ENCODE assay signal across 8 cellular contexts in the genomic region with DNA sequence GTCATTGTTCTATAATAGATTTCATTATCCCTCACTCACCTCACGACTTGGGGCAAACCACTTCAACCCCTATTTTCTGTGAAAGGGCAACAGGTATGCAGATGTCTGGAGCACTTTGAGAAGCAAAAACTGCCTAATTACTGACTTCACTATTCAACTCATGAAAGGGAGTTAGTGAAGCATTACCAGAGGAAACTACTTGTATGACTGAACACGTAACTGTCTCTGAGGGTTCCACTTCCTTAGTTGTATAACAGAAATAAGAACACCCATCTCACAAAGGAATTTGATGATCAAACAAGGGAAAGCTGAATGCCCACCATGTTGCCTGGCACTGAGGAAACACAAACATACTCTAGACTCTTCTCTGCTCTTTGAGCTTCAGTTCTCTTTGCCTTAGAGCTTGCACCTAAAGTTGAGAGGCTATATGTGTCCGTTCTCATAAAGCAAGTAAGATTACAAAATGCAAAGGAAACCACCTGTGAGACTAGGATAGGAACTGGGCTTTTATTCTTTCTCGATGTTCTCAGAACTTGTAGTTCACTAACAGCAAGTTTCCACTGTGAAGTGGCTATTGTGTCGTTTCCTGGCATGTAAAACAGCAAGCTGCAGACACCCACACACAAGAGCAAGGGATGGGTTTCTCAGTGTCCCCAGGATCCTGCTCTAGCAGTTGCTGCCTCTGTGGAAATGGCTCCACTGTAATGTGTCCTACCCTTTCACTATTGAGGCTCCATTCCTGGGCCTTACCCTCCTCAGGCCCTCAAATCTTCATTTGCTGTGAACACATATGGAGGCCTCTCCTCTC. TPM values are rescaled to one million over a fixed set of nuclear protein-coding genes. Genes with fewer than 3 reads are reported as not detected.
DNase-seq lines count a peak whose midpoint lies in the region; ATAC-seq and TF ChIP-seq lines count a peak whose summit lies in the region.

No MANE protein-coding gene starts in this region.

- H3K27me3 Mint-ChIP-seq in CD4-positive, alpha-beta memory T cell, result no peaks in the 10 kb centered on the region
- peaks cover 3% of the 10 kb centered on the region for H3K27me3 Mint-ChIP-seq in nephron (ENCODE audit: low read depth)

- CTCF ChIA-PET in CD4-positive, alpha-beta memory T cell (lab: Charles Lee; ENCODE audit: partially characterized antibody), result interaction anchor here (0.6 to 3.2 kb wide), 6 partner anchors 18 to 238 kb away, joined by 3 to 13 read pairs (median 4); no protein-coding TSS in a partner anchor

- intact Hi-C loops in CD4-positive, alpha-beta memory T cell (cut with micrococcal nuclease), result loop anchor here (5.0 to 10.0 kb wide), 2 partner anchors 45 to 998 kb away; no protein-coding TSS in a partner anchor
- intact Hi-C loops in ascending aorta (cut with DNase I), result loop anchor here (10.0 kb wide), 1 partner anchor 998 kb away; no protein-coding TSS in a partner anchor

- peaks cover 52 to 89% (median 63%) of the 10 kb centered on the region in 4 donors for H3K4me1 Mint-ChIP-seq in CD4-positive, alpha-beta memory T cell
- peaks cover 41% of the 10 kb centered on the region for H3K4me1 Mint-ChIP-seq in nephron

- no peaks in the 10 kb centered on the region for H3K9me3 ChIP-seq in CD4-positive, alpha-beta memory T cell (ENCODE audit: control insufficient read depth in 1 of 2, low read length in 2 of 2)
- no peaks in the 10 kb centered on the region for H3K9me3 ChIP-seq in ascending aorta

- peaks cover 0 to 2% (median 0%) of the 10 kb centered on the region in 8 donors for H3K9me3 Mint-ChIP-seq in CD4-positive, alpha-beta memory T cell
- H3K9me3 Mint-ChIP-seq in nephron, result no peaks in the 10 kb centered on the region

- H3K27ac ChIP-seq in CD4-positive, alpha-beta memory T cell (ENCODE audit: low read depth, low read length), result peak overlapping the region; percentile 92
- peak overlapping the region in 1 of 2 donors; percentile 15 for H3K27ac ChIP-seq in ascending aorta

- H3K27me3 ChIP-seq in CD4-positive, alpha-beta memory T cell (ENCODE audit: insufficient read depth, low read length), result no peaks in the 10 kb centered on the region
- H3K27me3 ChIP-seq in ascending aorta, result no peaks in the 10 kb centered on the region

- H3K36me3 ChIP-seq in CD4-positive, alpha-beta memory T cell (ENCODE audit: insufficient read depth, low read length), result no peaks in the 10 kb centered on the region
- H3K36me3 ChIP-seq in ascending aorta, result no peaks in the 10 kb centered on the region

- DNase-seq in CD4-positive, alpha-beta memory T cell, result peak; percentile 61 to 74 (median 69)
- peak; percentile 54 for DNase-seq in activated T-cell treated with anti-CD3 and anti-CD28 coated beads, Interleukin-2, amount 50 U/mL, for 1 hour
- DNase-seq in ascending aorta (ENCODE audit: low spot score in 2 of 2) (no peak), SHP77 treated with DMSO at 0.1 percent for 48 hours (lab: John Stamatoyannopoulos, UW) (no peak), AG08396 (ENCODE audit: low spot score) (no peak)

- TF ChIP-seq CTCF in nephron (IDR thresholded peaks at IDR 0.05; ENCODE audit: unreplicated experiment in 3 of 3) (no peak), ascending aorta (IDR thresholded peaks at IDR 0.05) (no peak)

- peak; percentile 80 for TF ChIP-seq POLR2A in GM19193 (IDR thresholded peaks at IDR 0.05; ENCODE audit: extremely low read depth, insufficient read depth, insufficient read length)

- H3K4me3 Mint-ChIP-seq in CD4-positive, alpha-beta memory T cell, result peak overlapping the region; percentile 97 to 100 (median 99)
- peak overlapping the region in 2 of 3 experiments; percentile 21 to 46 for H3K4me3 Mint-ChIP-seq in nephron

- H3K27ac Mint-ChIP-seq in CD4-positive, alpha-beta memory T cell, result peak overlapping the region; percentile 98 to 100 (median 99)
- peak overlapping the region; percentile 35 to 88 (median 83) for H3K27ac Mint-ChIP-seq in nephron

- peaks cover 72% of the 10 kb centered on the region for H3K4me1 ChIP-seq in CD4-positive, alpha-beta memory T cell (ENCODE audit: insufficient read depth, low read length)
- H3K4me1 ChIP-seq in ascending aorta, result peaks cover 2 to 14% of the 10 kb centered on the region in 2 donors

- POLR2A ChIA-PET in CD4-positive, alpha-beta memory T cell (lab: Charles Lee; ENCODE audit: partially characterized antibody), result interaction anchor here (0.9 to 6.9 kb wide), 10 partner anchors 9 to 659 kb away, joined by 3 to 189 read pairs (median 10); a partner anchor contains a TSS

- peaks cover 3 to 41% of the 10 kb centered on the region in 2 donors for H3K36me3 Mint-ChIP-seq in CD4-positive, alpha-beta memory T cell
- peaks cover 10% of the 10 kb centered on the region for H3K36me3 Mint-ChIP-seq in nephron (ENCODE audit: low read depth)

- H3K4me3 ChIP-seq in CD4-positive, alpha-beta memory T cell (ENCODE audit: low read length in 2 of 2), result peak overlapping the region; percentile 83 to 99
- H3K4me3 ChIP-seq in ascending aorta, result no peak overlapping the region

- peak; percentile 53 for ATAC-seq in HG03159 (IDR thresholded peaks at IDR 0.05; ENCODE audit: unreplicated experiment)

RNA-seq across cellular contexts. Expression of a gene that starts 2.6 kb away (rescaled TPM):
- 100 to 1,000 TPM; 103 to 105 TPM for total RNA-seq in CD4-positive, alpha-beta memory T cell
- polyA plus RNA-seq in CD4-positive, alpha-beta memory T cell, result 10 to 100 TPM; 81.3 to 90.4 TPM
- 27.5 TPM for total RNA-seq in ascending aorta

Comparison
In these comparisons a context has a peak if more than half of its experiments do, and no peak if none do; other contexts are left out.
1. DNase-seq: peak in CD4-positive, alpha-beta memory T cell (5 of 5) and activated T-cell treated with anti-CD3 and anti-CD28 coated beads, Interleukin-2, amount 50 U/mL, for 1 hour (single experiment); none in ascending aorta (0 of 2), SHP77 treated with DMSO at 0.1 percent for 48 hours (single experiment) and AG08396 (single experiment).
2. H3K4me3 ChIP-seq: peak in CD4-positive, alpha-beta memory T cell (2 of 2); none in ascending aorta (0 of 2).